In the genomic region with DNA sequence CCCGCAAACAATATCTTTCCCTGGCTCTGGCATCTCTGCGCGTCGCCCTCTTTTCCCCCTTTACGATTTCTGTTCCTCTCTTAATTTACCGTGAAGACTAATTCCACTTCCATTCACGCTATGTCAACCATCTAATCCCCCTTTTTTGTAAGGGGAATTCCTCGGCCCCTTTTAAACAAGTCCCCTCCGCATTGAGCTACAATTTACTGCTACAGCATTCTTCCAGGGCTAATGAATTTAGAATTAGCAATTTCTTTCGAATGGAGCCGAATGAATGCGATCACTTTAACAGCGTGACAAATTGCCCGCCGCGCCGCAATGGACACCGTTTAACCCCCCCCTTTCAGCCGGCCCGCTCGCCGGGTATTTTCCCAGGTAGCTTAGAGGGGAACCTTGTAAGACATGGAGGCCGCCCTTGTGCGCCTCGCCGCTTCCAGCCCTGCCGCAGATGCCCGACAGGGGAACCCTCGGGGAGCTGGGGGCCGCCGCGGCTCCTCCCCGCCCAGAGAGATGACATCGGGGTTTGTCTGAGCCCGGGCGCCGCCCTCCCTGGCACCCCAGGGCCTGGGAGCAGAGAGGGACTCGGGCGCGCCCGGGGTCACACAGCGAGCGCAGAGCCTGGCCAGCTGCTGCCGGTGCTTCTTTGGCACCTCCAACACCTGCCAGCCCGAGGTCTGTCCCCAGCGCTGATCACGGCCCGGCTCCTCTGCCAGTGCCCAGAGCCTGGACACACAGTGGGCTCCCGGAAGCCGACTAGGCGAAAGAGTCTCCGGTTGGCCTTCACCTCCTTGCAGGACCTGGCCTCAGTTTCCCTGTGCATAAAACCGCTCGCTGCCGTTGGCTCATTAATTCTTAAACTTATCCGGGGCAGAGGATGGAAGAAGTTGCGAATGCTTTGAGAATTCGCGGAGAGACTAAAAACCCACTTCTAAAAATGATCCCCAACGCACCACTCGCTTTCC, we compare ENCODE assay signal across 13 cellular contexts. TPM values are rescaled to one million over a fixed set of nuclear protein-coding genes. Genes with fewer than 3 reads are reported as not detected.
DNase-seq lines count a peak whose midpoint lies in the region; ATAC-seq lines count a peak whose summit lies in the region.
"Had no signal": no experiment of that assay in that cellular context is flagged by ENCODE, and none has a peak within 500 bp of the region (broad histone marks: within the 10 kb centered on the region; RNA-seq: fewer than 3 reads in every experiment).

No MANE protein-coding gene starts in this region.

- peaks cover 12% of the 10 kb centered on the region for H3K4me1 Mint-ChIP-seq in activated CD4-positive, alpha-beta memory T cell treated with anti-CD3 and anti-CD28 coated beads, Interleukin-2, amount 10 ng/mL, durations not matched to agents 7 days and 5 days
- peaks cover 53% of the 10 kb centered on the region for H3K4me1 Mint-ChIP-seq in stimulated activated naive CD8-positive, alpha-beta T cell treated with anti-CD3 and anti-CD28 coated beads, Interleukin-15, amount 100 ng/mL, for 72 hours

- peaks cover 13% of the 10 kb centered on the region for H3K4me1 ChIP-seq in iPS-18a (ENCODE audit: control insufficient read depth, low read depth, low read length)

- H3K4me3 Mint-ChIP-seq in activated CD4-positive, alpha-beta memory T cell treated with anti-CD3 and anti-CD28 coated beads, Interleukin-2, amount 10 ng/mL, durations not matched to agents 7 days and 5 days, result no peak overlapping the region
- H3K4me3 Mint-ChIP-seq in stimulated activated naive CD8-positive, alpha-beta T cell treated with anti-CD3 and anti-CD28 coated beads, Interleukin-15, amount 100 ng/mL, for 72 hours, result peak overlapping the region; percentile 31 to 70

- no peaks in the 10 kb centered on the region for H3K36me3 ChIP-seq in iPS-18a (ENCODE audit: control insufficient read depth, low read depth, low read length)
- H3K36me3 ChIP-seq: SJSA1 had no signal

- no peaks in the 10 kb centered on the region for H3K9me3 Mint-ChIP-seq in activated CD4-positive, alpha-beta memory T cell treated with anti-CD3 and anti-CD28 coated beads, Interleukin-2, amount 10 ng/mL, durations not matched to agents 7 days and 5 days
- H3K9me3 Mint-ChIP-seq in stimulated activated naive CD8-positive, alpha-beta T cell treated with anti-CD3 and anti-CD28 coated beads, Interleukin-15, amount 100 ng/mL, for 72 hours, result no peaks in the 10 kb centered on the region

- POLR2A ChIA-PET in activated CD4-positive, alpha-beta memory T cell treated with anti-CD3 and anti-CD28 coated beads, Interleukin-2, amount 10 ng/mL, durations not matched to agents 7 days and 5 days (lab: Charles Lee), result interaction anchor here (1.4 kb wide), 1 partner anchor 12 kb away, joined by 3 read pairs; no protein-coding TSS in a partner anchor

- CTCF ChIA-PET in activated CD4-positive, alpha-beta memory T cell treated with anti-CD3 and anti-CD28 coated beads, Interleukin-2, amount 10 ng/mL, durations not matched to agents 7 days and 5 days (lab: Charles Lee), result no interaction called here

- no peaks in the 10 kb centered on the region for H3K9me3 ChIP-seq in iPS-18a (ENCODE audit: control insufficient read depth, low read depth, low read length)

- H3K27me3 ChIP-seq in iPS-18a (ENCODE audit: control insufficient read depth, insufficient read depth, low read length), result peaks cover 94% of the 10 kb centered on the region

- H3K27ac ChIP-seq in iPS-18a (ENCODE audit: low read length), result no peak overlapping the region
- H3K27ac ChIP-seq: C4-2B, SJSA1 had no signal

- DNase-seq in activated naive CD4-positive, alpha-beta T cell treated with anti-CD3 and anti-CD28 coated beads, Interleukin-2, amount 50 U/mL, for 16 hours, result peak; percentile 22
- DNase-seq in activated naive CD4-positive, alpha-beta T cell (lab: John Stamatoyannopoulos, UW), result no peak
- DNase-seq in activated CD4-positive, alpha-beta memory T cell treated with anti-CD3 and anti-CD28 coated beads, Interleukin-2, amount 10 ng/mL, durations not matched to agents 7 days and 5 days, result no peak
- no peak for DNase-seq in stimulated activated naive CD8-positive, alpha-beta T cell treated with anti-CD3 and anti-CD28 coated beads, Interleukin-15, amount 100 ng/mL, for 72 hours
- no peak for DNase-seq in NCI-H1105 (lab: John Stamatoyannopoulos, UW)
- DNase-seq: effector CD4-positive, alpha-beta T cell; NCI-H510A had no signal

- H3K4me3 ChIP-seq in iPS-18a (ENCODE audit: low read length), result peak overlapping the region; percentile 28
- H3K4me3 ChIP-seq: SJSA1 had no signal

- H3K9ac ChIP-seq in iPS-18a (ENCODE audit: low read length), result no peak overlapping the region

- peaks cover 63% of the 10 kb centered on the region for H3K27me3 Mint-ChIP-seq in activated CD4-positive, alpha-beta memory T cell treated with anti-CD3 and anti-CD28 coated beads, Interleukin-2, amount 10 ng/mL, durations not matched to agents 7 days and 5 days
- peaks cover 82% of the 10 kb centered on the region for H3K27me3 Mint-ChIP-seq in stimulated activated naive CD8-positive, alpha-beta T cell treated with anti-CD3 and anti-CD28 coated beads, Interleukin-15, amount 100 ng/mL, for 72 hours

- no peak for ATAC-seq in stimulated activated naive CD8-positive, alpha-beta T cell treated with anti-CD3 and anti-CD28 coated beads, Interleukin-15, amount 100 ng/mL, for 72 hours
- ATAC-seq in GM21529 (IDR thresholded peaks at IDR 0.05; ENCODE audit: unreplicated experiment) (no peak), GM18520 (IDR thresholded peaks at IDR 0.05; ENCODE audit: unreplicated experiment) (no peak)

- H3K27ac Mint-ChIP-seq in activated CD4-positive, alpha-beta memory T cell treated with anti-CD3 and anti-CD28 coated beads, Interleukin-2, amount 10 ng/mL, durations not matched to agents 7 days and 5 days, result peak overlapping the region; percentile 45
- H3K27ac Mint-ChIP-seq in stimulated activated naive CD8-positive, alpha-beta T cell treated with anti-CD3 and anti-CD28 coated beads, Interleukin-15, amount 100 ng/mL, for 72 hours, result peak overlapping the region in 1 of 2 donors; percentile 85

- H3K36me3 Mint-ChIP-seq in activated CD4-positive, alpha-beta memory T cell treated with anti-CD3 and anti-CD28 coated beads, Interleukin-2, amount 10 ng/mL, durations not matched to agents 7 days and 5 days (ENCODE audit: low read depth), result no peaks in the 10 kb centered on the region

RNA-seq across cellular contexts. Expression of a gene that starts 1.3 kb away (rescaled TPM):
- total RNA-seq in activated CD4-positive, alpha-beta memory T cell treated with anti-CD3 and anti-CD28 coated beads, Interleukin-2, amount 10 ng/mL, durations not matched to agents 7 days and 5 days, result not detected
- total RNA-seq: LHCN-M2, SJSA1 had no signal

RNA-seq across cellular contexts. Expression of a gene that starts 27.9 kb away (rescaled TPM):
- 10 to 100 TPM; 45.2 to 48.7 TPM for total RNA-seq in activated CD4-positive, alpha-beta memory T cell treated with anti-CD3 and anti-CD28 coated beads, Interleukin-2, amount 10 ng/mL, durations not matched to agents 7 days and 5 days
